Comparison of ENCODE assay signal across 10 cellular contexts in genomic region chr12:57592551-57593165, GRCh38. TPM values are rescaled to one million over a fixed set of nuclear protein-coding genes. Genes with fewer than 3 reads are reported as not detected.
DNase-seq lines count a peak whose midpoint lies in the region; ATAC-seq and TF ChIP-seq lines count a peak whose summit lies in the region.
"Had no signal": no experiment of that assay in that cellular context is flagged by ENCODE, and none has a peak within 500 bp of the region (broad histone marks: within the 10 kb centered on the region; RNA-seq: fewer than 3 reads in every experiment).

No MANE protein-coding gene starts in this region.

- peak overlapping the region; percentile 91; the same call in 1 of the 2 replicates for H3K4me3 ChIP-seq in HUES6 (ENCODE audit: low read depth, low read length)
- no peak overlapping the region for H3K4me3 ChIP-seq in BE2C (ENCODE audit: low read depth, low read length)

- H3K9me3 ChIP-seq in CD4-positive, alpha-beta T cell (ENCODE audit: control insufficient read depth, low read length), result no peaks in the 10 kb centered on the region
- H3K9me3 ChIP-seq in HUES6 (ENCODE audit: control insufficient read depth, insufficient read depth, low read depth, low read length), result no peaks in the 10 kb centered on the region
- H3K9me3 ChIP-seq in BE2C, result no peaks in the 10 kb centered on the region
- H3K9me3 ChIP-seq: right atrium auricular region had no signal

- H3K36me3 ChIP-seq in HUES6 (ENCODE audit: control insufficient read depth, insufficient read depth, low read length) (peaks cover 28% of the 10 kb centered on the region), BE2C (no peaks in the 10 kb centered on the region)

- H3K27ac ChIP-seq in CD4-positive, alpha-beta T cell (ENCODE audit: low read depth, low read length), result peak overlapping the region; percentile 4
- H3K27ac ChIP-seq in HUES6 (ENCODE audit: low read depth, low read length), result no peak overlapping the region

- no peaks in the 10 kb centered on the region for H3K27me3 ChIP-seq in CD4-positive, alpha-beta T cell (ENCODE audit: control insufficient read depth, insufficient read depth, low read length)
- H3K27me3 ChIP-seq in HUES6 (ENCODE audit: control insufficient read depth, insufficient read depth, low read length) (peaks cover 8% of the 10 kb centered on the region; the same call in 1 of the 2 replicates), BE2C (no peaks in the 10 kb centered on the region)
- H3K27me3 ChIP-seq: right atrium auricular region had no signal

- peak overlapping the region; percentile 91 for H3K4me3 Mint-ChIP-seq in CD4-positive, alpha-beta T cell
- H3K4me3 Mint-ChIP-seq in activated T-helper 17 cell treated with anti-CD3 and anti-CD28 coated beads, Interleukin-2, amount 50 U/mL, for 72 hours, result peak overlapping the region; percentile 81
- H3K4me3 Mint-ChIP-seq in mesothelial cell of epicardium, result peak overlapping the region; percentile 88

- no peak for DNase-seq in CD4-positive, alpha-beta T cell
- DNase-seq in mesothelial cell of epicardium (ENCODE audit: low spot score in 2 of 2, unreplicated experiment in 2 of 2), result no peak
- no peak for DNase-seq in GM10248 (ENCODE audit: extremely low spot score)
- no peak for DNase-seq in NCI-H510A (lab: John Stamatoyannopoulos, UW)
- DNase-seq in NCI-H1417 (lab: John Stamatoyannopoulos, UW), result no peak
- no peak for DNase-seq in BE2C
- DNase-seq: NCI-H2081 had no signal

- TF ChIP-seq CTCF in CD4-positive, alpha-beta T cell (IDR thresholded peaks at IDR 0.05), result no peak
- no peak for TF ChIP-seq CTCF in mesothelial cell of epicardium (IDR thresholded peaks at IDR 0.05; ENCODE audit: unreplicated experiment)
- TF ChIP-seq CTCF in GM10248 (IDR thresholded peaks at IDR 0.05; ENCODE audit: control extremely low read depth, extremely low read depth, low read depth, missing control alignments), result no peak
- no peak for TF ChIP-seq CTCF in BE2C (IDR thresholded peaks at IDR 0.05; ENCODE audit: low read depth, low read length)

- POLR2A ChIA-PET in CD4-positive, alpha-beta T cell (lab: Charles Lee), result interaction anchor here (1.1 to 1.4 kb wide), 5 partner anchors 9 to 113 kb away, joined by 3 to 4 read pairs (median 3); partner anchors contain the start of genes ARHGAP9, DCTN2 and DTX3
- POLR2A ChIA-PET in GM10248 (lab: Yijun Ruan, JAX), result interaction anchor here (0.7 kb wide), 1 partner anchor 11 kb away, joined by 11 read pairs; no protein-coding TSS in a partner anchor

- H3K9me3 Mint-ChIP-seq in CD4-positive, alpha-beta T cell, result no peaks in the 10 kb centered on the region
- no peaks in the 10 kb centered on the region for H3K9me3 Mint-ChIP-seq in activated T-helper 17 cell treated with anti-CD3 and anti-CD28 coated beads, Interleukin-2, amount 50 U/mL, for 72 hours
- H3K9me3 Mint-ChIP-seq in mesothelial cell of epicardium, result no peaks in the 10 kb centered on the region

- peaks cover 39% of the 10 kb centered on the region for H3K4me1 Mint-ChIP-seq in CD4-positive, alpha-beta T cell (ENCODE audit: low read depth)
- peaks cover 20% of the 10 kb centered on the region for H3K4me1 Mint-ChIP-seq in activated T-helper 17 cell treated with anti-CD3 and anti-CD28 coated beads, Interleukin-2, amount 50 U/mL, for 72 hours
- H3K4me1 Mint-ChIP-seq in mesothelial cell of epicardium, result peaks cover 16% of the 10 kb centered on the region

- H3K27ac Mint-ChIP-seq in CD4-positive, alpha-beta T cell, result peak overlapping the region; percentile 84
- H3K27ac Mint-ChIP-seq in activated T-helper 17 cell treated with anti-CD3 and anti-CD28 coated beads, Interleukin-2, amount 50 U/mL, for 72 hours, result peak overlapping the region; percentile 74
- H3K27ac Mint-ChIP-seq in mesothelial cell of epicardium, result no peak overlapping the region

- H3K9ac ChIP-seq in HUES6 (ENCODE audit: low read length), result no peak overlapping the region

- H3K27me3 Mint-ChIP-seq in CD4-positive, alpha-beta T cell, result no peaks in the 10 kb centered on the region
- no peaks in the 10 kb centered on the region for H3K27me3 Mint-ChIP-seq in activated T-helper 17 cell treated with anti-CD3 and anti-CD28 coated beads, Interleukin-2, amount 50 U/mL, for 72 hours
- H3K27me3 Mint-ChIP-seq in mesothelial cell of epicardium (ENCODE audit: low read depth), result peaks cover 3% of the 10 kb centered on the region

- no peak for ATAC-seq in CD4-positive, alpha-beta T cell (ENCODE audit: poor library complexity)
- ATAC-seq in activated T-helper 17 cell treated with anti-CD3 and anti-CD28 coated beads, Interleukin-2, amount 50 U/mL, for 72 hours (replicated peaks), result no peak

- peaks cover 54% of the 10 kb centered on the region for H3K36me3 Mint-ChIP-seq in CD4-positive, alpha-beta T cell (ENCODE audit: low read depth)
- H3K36me3 Mint-ChIP-seq in activated T-helper 17 cell treated with anti-CD3 and anti-CD28 coated beads, Interleukin-2, amount 50 U/mL, for 72 hours (ENCODE audit: low read depth), result peaks cover 38% of the 10 kb centered on the region
- H3K36me3 Mint-ChIP-seq in mesothelial cell of epicardium, result peaks cover 8% of the 10 kb centered on the region

- intact Hi-C loops in CD4-positive, alpha-beta T cell (cut with DNase I, micrococcal nuclease), result loop anchor here in 1 of 2 experiments (5.0 kb wide), 1 partner anchor 100 kb away; the partner anchor contains the start of gene OS9

- peaks cover 10% of the 10 kb centered on the region for H3K4me1 ChIP-seq in HUES6 (ENCODE audit: control insufficient read depth, insufficient read depth, low read length)
- H3K4me1 ChIP-seq in BE2C, result no peaks in the 10 kb centered on the region

- CTCF ChIA-PET in CD4-positive, alpha-beta T cell (lab: Charles Lee), result interaction anchor here (1.0 to 3.0 kb wide), 3 partner anchors 9 to 27 kb away, joined by 3 to 24 read pairs (median 4); no protein-coding TSS in a partner anchor
- CTCF ChIA-PET in GM10248 (lab: Yijun Ruan, JAX), result interaction anchor here (0.9 to 5.1 kb wide), 9 partner anchors 10 to 41 kb away, joined by 3 to 63 read pairs (median 5); partner anchors contain the start of gene B4GALNT1

RNA-seq across cellular contexts. Expression of gene PIP4K2C, which starts 1.7 kb away (rescaled TPM):
- total RNA-seq in CD4-positive, alpha-beta T cell, result 10 to 100 TPM; 15.1 to 17.3 TPM
- 10 to 100 TPM; 16.0 to 23.0 TPM for total RNA-seq in activated T-helper 17 cell treated with anti-CD3 and anti-CD28 coated beads, Interleukin-2, amount 50 U/mL, for 72 hours
- total RNA-seq in mesothelial cell of epicardium, result 23.4 to 24.2 TPM (median 23.7 TPM) in 3 replicates
- polyA plus RNA-seq in BE2C (2012; ENCODE audit: insufficient read depth, insufficient read length, low read depth), result 37.0 TPM

RNA-seq across cellular contexts. Expression of gene DTX3, which starts 12.0 kb away (rescaled TPM):
- total RNA-seq in CD4-positive, alpha-beta T cell, result 10 to 100 TPM; 28.6 to 29.4 TPM
- total RNA-seq in activated T-helper 17 cell treated with anti-CD3 and anti-CD28 coated beads, Interleukin-2, amount 50 U/mL, for 72 hours, result 10 to 100 TPM; 16.7 to 19.5 TPM
- total RNA-seq in mesothelial cell of epicardium, result 88.3 to 93.6 TPM (median 90.0 TPM) in 3 replicates
- 178 TPM for polyA plus RNA-seq in BE2C (2012; ENCODE audit: insufficient read depth, insufficient read length, low read depth)

RNA-seq across cellular contexts. Expression of gene ARHGEF25, which starts 18.6 kb away (rescaled TPM):
- total RNA-seq in CD4-positive, alpha-beta T cell, result under 1 TPM; 0.25 to 0.27 TPM
- 1 to 10 TPM; 1.5 to 1.6 TPM for total RNA-seq in activated T-helper 17 cell treated with anti-CD3 and anti-CD28 coated beads, Interleukin-2, amount 50 U/mL, for 72 hours
- total RNA-seq in mesothelial cell of epicardium, result 60.4 to 65.0 TPM (median 62.4 TPM) in 3 replicates
- 18.5 TPM for polyA plus RNA-seq in BE2C (2012; ENCODE audit: insufficient read depth, insufficient read length, low read depth)

RNA-seq across cellular contexts. Expression of gene B4GALNT1, which starts 40.3 kb away (rescaled TPM):
- total RNA-seq in CD4-positive, alpha-beta T cell, result not detected
- total RNA-seq in activated T-helper 17 cell treated with anti-CD3 and anti-CD28 coated beads, Interleukin-2, amount 50 U/mL, for 72 hours, result 1 to 10 TPM; 1.5 to 3.7 TPM
- total RNA-seq in mesothelial cell of epicardium, result 0.34 to 0.78 TPM (median 0.35 TPM) in 3 replicates
- polyA plus RNA-seq in BE2C (2012; ENCODE audit: insufficient read depth, insufficient read length, low read depth), result 17.6 TPM

RNA-seq across cellular contexts. Expression of gene KIF5A, which starts 42.8 kb away (rescaled TPM):
- under 1 TPM; 0.39 to 0.47 TPM for total RNA-seq in CD4-positive, alpha-beta T cell
- 1 to 10 TPM; 2.0 to 3.0 TPM for total RNA-seq in activated T-helper 17 cell treated with anti-CD3 and anti-CD28 coated beads, Interleukin-2, amount 50 U/mL, for 72 hours
- total RNA-seq in mesothelial cell of epicardium, result 0.40 to 0.69 TPM (median 0.59 TPM) in 3 replicates
- polyA plus RNA-seq in BE2C (2012; ENCODE audit: insufficient read depth, insufficient read length, low read depth), result 27.5 TPM

Comparison
In these comparisons a context has a peak if more than half of its experiments do, and no peak if none do; other contexts are left out.
1. RNA of gene ARHGEF25, which starts 18.6 kb away (total RNA-seq): 60.4 to 65.0 TPM in mesothelial cell of epicardium; 1.5 to 1.6 TPM in activated T-helper 17 cell treated with anti-CD3 and anti-CD28 coated beads, Interleukin-2, amount 50 U/mL, for 72 hours and 0.25 to 0.27 TPM in CD4-positive, alpha-beta T cell; every median in the first group is over 10 times any median in the second.
2. Peak in every context shown above with its lines, with median percentiles within 50 percentile points of each other: H3K4me3 Mint-ChIP-seq.